22 cellular contexts compared by ENCODE assay signal in genomic region chr3:119329551-119329950, GRCh38. TPM values are rescaled to one million over a fixed set of nuclear protein-coding genes. Genes with fewer than 3 reads are reported as not detected.
DNase-seq lines count a peak whose midpoint lies in the region; ATAC-seq and TF ChIP-seq lines count a peak whose summit lies in the region.
"Had no signal": no experiment of that assay in that cellular context is flagged by ENCODE, and none has a peak within 500 bp of the region (broad histone marks: within the 10 kb centered on the region; RNA-seq: fewer than 3 reads in every experiment).

No MANE protein-coding gene starts in this region.

- H2AK5ac ChIP-seq in neuronal stem cell (ENCODE audit: low read depth, low read length): no peak overlapping the region

- TF ChIP-seq CTCF in cardiac muscle cell (IDR thresholded peaks at IDR 0.05; ENCODE audit: low read depth, low read length) (no peak), heart left ventricle (IDR thresholded peaks at IDR 0.05) (no peak), upper lobe of left lung (IDR thresholded peaks at IDR 0.05) (no peak)

- ATAC-seq in heart left ventricle: no peak
- peak in 1 of 2 donors; percentile 55 for ATAC-seq in upper lobe of left lung (ENCODE audit: low FRiP score in 2 of 2)
- ATAC-seq in T-cell (replicated peaks in 1 of 4): no peak
- no peak for ATAC-seq in GM21786 (IDR thresholded peaks at IDR 0.05; ENCODE audit: unreplicated experiment)
- ATAC-seq: GM12878, left lobe of liver had no signal

- no peaks in the 10 kb centered on the region for H3K27me3 Mint-ChIP-seq in T-cell
- H3K27me3 Mint-ChIP-seq: activated naive CD8-positive, alpha-beta T cell treated with anti-CD3 and anti-CD28 coated beads for 36 hours had no signal

- no peak overlapping the region for H3K23ac ChIP-seq in neuronal stem cell (ENCODE audit: low read depth, low read length, poor library complexity)

- no peak for TF ChIP-seq POLR2A in heart left ventricle (IDR thresholded peaks at IDR 0.05)
- TF ChIP-seq POLR2A in upper lobe of left lung (IDR thresholded peaks at IDR 0.05): no peak

- H3K4me1 ChIP-seq in cardiac muscle cell (ENCODE audit: low read depth) (peaks cover 64% of the 10 kb centered on the region), heart left ventricle (peaks cover 12 to 77% (median 49%) of the 10 kb centered on the region in 12 donors), neuronal stem cell (ENCODE audit: control insufficient read depth in 2 of 2, insufficient read depth in 1 of 2, low read depth in 1 of 2, low read length in 2 of 2) (peaks cover 3 to 7% of the 10 kb centered on the region in 2 donors), upper lobe of left lung (peaks cover 24 to 63% (median 42%) of the 10 kb centered on the region in 4 donors)

- H4K8ac ChIP-seq in neuronal stem cell (ENCODE audit: low read depth, low read length): no peak overlapping the region

- CTCF ChIA-PET in T-cell (lab: Charles Lee): no interaction called here

- H3K27ac Mint-ChIP-seq in T-cell: no peak overlapping the region
- H3K27ac Mint-ChIP-seq: activated naive CD8-positive, alpha-beta T cell treated with anti-CD3 and anti-CD28 coated beads for 36 hours; T-helper 1 cell treated with Interleukin-12 subunit alpha and Interleukin-12 subunit beta and Interleukin-4 antibody, amounts not matched to agents 30 μg/mL and 1 μg/mL, for 36 hours had no signal

- no peak overlapping the region for H3K14ac ChIP-seq in neuronal stem cell (ENCODE audit: low read length)

- H3K79me1 ChIP-seq in neuronal stem cell (ENCODE audit: low read depth, low read length): no peaks in the 10 kb centered on the region

- no peaks in the 10 kb centered on the region for H3K9me3 Mint-ChIP-seq in T-cell
- H3K9me3 Mint-ChIP-seq: activated naive CD8-positive, alpha-beta T cell treated with anti-CD3 and anti-CD28 coated beads for 36 hours; T-helper 1 cell treated with Interleukin-12 subunit alpha and Interleukin-12 subunit beta and Interleukin-4 antibody, amounts not matched to agents 30 μg/mL and 1 μg/mL, for 36 hours had no signal

- no peak overlapping the region for H4K91ac ChIP-seq in neuronal stem cell (ENCODE audit: low read depth, low read length, poor library complexity)

- H3K9me3 ChIP-seq in cardiac muscle cell (ENCODE audit: low read depth) (no peaks in the 10 kb centered on the region), heart left ventricle (no peaks in the 10 kb centered on the region), neuronal stem cell (replicated peaks in 1 of 2; ENCODE audit: control insufficient read depth in 2 of 2, insufficient read depth in 1 of 2, low read depth in 1 of 2, low read length in 2 of 2) (no peaks in the 10 kb centered on the region), upper lobe of left lung (no peaks in the 10 kb centered on the region)
- H3K9me3 ChIP-seq: suprapubic skin had no signal

- H3K18ac ChIP-seq in neuronal stem cell (ENCODE audit: low read length): peak overlapping the region; percentile 42

- H3K27ac ChIP-seq in cardiac muscle cell (peak overlapping the region; percentile 87), heart left ventricle (no peak overlapping the region), neuronal stem cell (replicated peaks; ENCODE audit: low read length) (no peak overlapping the region), upper lobe of left lung (peak overlapping the region; percentile 36 to 67 (median 56))
- H3K27ac ChIP-seq: 22Rv1 had no signal

- peak overlapping the region; percentile 77 for H2AFZ ChIP-seq in neuronal stem cell (ENCODE audit: low read length)

- no peak overlapping the region for H2BK12ac ChIP-seq in neuronal stem cell (ENCODE audit: low read length)

- intact Hi-C loops in heart left ventricle (cut with DNase I) (loop anchor here in 1 of 10 donors (10.0 kb wide), 1 partner anchor 55 kb away; no protein-coding TSS in a partner anchor), head of caudate nucleus (cut with DNase I) (no loop called here)

- no peak overlapping the region for H3K4me3 Mint-ChIP-seq in T-cell
- H3K4me3 Mint-ChIP-seq: activated naive CD8-positive, alpha-beta T cell treated with anti-CD3 and anti-CD28 coated beads for 36 hours; T-helper 1 cell treated with Interleukin-12 subunit alpha and Interleukin-12 subunit beta and Interleukin-4 antibody, amounts not matched to agents 30 μg/mL and 1 μg/mL, for 36 hours had no signal

- peaks cover 4% of the 10 kb centered on the region for H3K36me3 Mint-ChIP-seq in T-cell

- POLR2A ChIA-PET in T-cell (lab: Charles Lee): no interaction called here

- H2BK5ac ChIP-seq in neuronal stem cell (ENCODE audit: low read length): no peak overlapping the region

- H2BK120ac ChIP-seq in neuronal stem cell (ENCODE audit: low read depth, low read length): no peak overlapping the region

- DNase-seq in cardiac muscle cell (ENCODE audit: low read depth in 1 of 2, low spot score in 1 of 2) (no peak), heart left ventricle (no peak), head of caudate nucleus (peak; percentile 40 to 88 (median 70)), neuronal stem cell (ENCODE audit: low spot score) (no peak), upper lobe of left lung (no peak), glomerular visceral epithelial cell (ENCODE audit: extremely low spot score) (no peak), T-cell (no peak)
- DNase-seq: activated CD4-positive, CD25-positive, alpha-beta regulatory T cell; activated naive CD8-positive, alpha-beta T cell treated with anti-CD3 and anti-CD28 coated beads for 36 hours; GDM1; Kasumi-1; NCI-H1092 treated with DMSO at 0.1 percent for 48 hours; NCI-H69; SIG-M5; stimulated activated CD4-positive, alpha-beta T cell treated with anti-CD3 and anti-CD28 coated beads, Interleukin-4, amount 100 ng/mL, for 4 hours had no signal

- H3K4me2 ChIP-seq in neuronal stem cell (ENCODE audit: insufficient read depth, low read length, poor library complexity, severe bottlenecking): no peak overlapping the region

- no peaks in the 10 kb centered on the region for H3K27me3 ChIP-seq in cardiac muscle cell
- H3K27me3 ChIP-seq in heart left ventricle: no peaks in the 10 kb centered on the region
- H3K27me3 ChIP-seq in neuronal stem cell (ENCODE audit: control insufficient read depth in 3 of 3, insufficient read depth in 3 of 3, low read depth in 1 of 3, low read length in 3 of 3): no peaks in the 10 kb centered on the region
- no peaks in the 10 kb centered on the region for H3K27me3 ChIP-seq in upper lobe of left lung
- H3K27me3 ChIP-seq: suprapubic skin had no signal

- TF ChIP-seq EP300 in upper lobe of left lung (IDR thresholded peaks at IDR 0.05): peak in 3 of 4 donors; percentile 73 to 97 (median 94)

- WGBS in heart left ventricle, 4 donors: 81 to 93% (median 91%) methylated on average over 7 of the region's 7 CpGs
- no CpG with 5 or more reads among the region's 7 CpGs for WGBS in neuronal stem cell (ENCODE audit: extremely low coverage in 2 of 2, insufficient read length in 2 of 2, insufficient replicate concordance in 1 of 2), 2 donors
- WGBS in upper lobe of left lung, 2 donors: 50 to 61% methylated on average over 7 of the region's 7 CpGs

- H3K4ac ChIP-seq in neuronal stem cell (ENCODE audit: low read length): no peak overlapping the region

- H3K36me3 ChIP-seq in cardiac muscle cell (no peaks in the 10 kb centered on the region), heart left ventricle (peaks cover 0 to 12% (median 0%) of the 10 kb centered on the region in 9 donors), neuronal stem cell (replicated peaks in 1 of 2; ENCODE audit: control insufficient read depth in 2 of 2, insufficient read depth in 2 of 2, low read length in 2 of 2) (no peaks in the 10 kb centered on the region), upper lobe of left lung (peaks cover 0 to 2% (median 0%) of the 10 kb centered on the region in 4 donors)
- H3K36me3 ChIP-seq: suprapubic skin had no signal

- H3K4me3 ChIP-seq in cardiac muscle cell: no peak overlapping the region
- no peak overlapping the region for H3K4me3 ChIP-seq in heart left ventricle
- no peak overlapping the region for H3K4me3 ChIP-seq in neuronal stem cell (ENCODE audit: low read length in 2 of 2)
- no peak overlapping the region for H3K4me3 ChIP-seq in upper lobe of left lung
- H3K4me3 ChIP-seq: GM12878, skin epidermis, suprapubic skin had no signal

- no peaks in the 10 kb centered on the region for H3K4me1 Mint-ChIP-seq in T-cell

- H2BK15ac ChIP-seq in neuronal stem cell (ENCODE audit: low read length): peak overlapping the region; percentile 28

- H3K9ac ChIP-seq in neuronal stem cell (ENCODE audit: low read depth, low read length, poor library complexity): no peak overlapping the region

RNA-seq across cellular contexts. Expression of gene ARHGAP31, which starts 35.4 kb away (rescaled TPM):
- total RNA-seq in cardiac muscle cell: 59.9 and 60.6 TPM in 2 replicates
- polyA plus RNA-seq in cardiac muscle cell: 23.9 and 28.0 TPM in 2 replicates
- 10 to 100 TPM; 29.8 to 79.1 (median 37.8) TPM for total RNA-seq in heart left ventricle
- polyA plus RNA-seq in heart left ventricle: 10 to 100 TPM; 10.4 to 28.6 TPM
- polyA plus RNA-seq in neuronal stem cell (2013, experiment 1 of 2): 0.50 TPM
- 0.43 TPM for polyA plus RNA-seq in neuronal stem cell (2013, experiment 2 of 2)
- total RNA-seq in upper lobe of left lung: 10 to 100 TPM; 47.1 to 91.0 (median 66.2) TPM
- total RNA-seq in T-cell: 1 to 10 TPM; 2.7 to 5.1 (median 3.4) TPM

Comparison
In these comparisons a context has a peak if more than half of its experiments do, and no peak if none do; other contexts are left out.
1. H3K27ac ChIP-seq: peak in cardiac muscle cell (single experiment) and upper lobe of left lung (4 of 4); none in heart left ventricle (0 of 12) and neuronal stem cell (single experiment).
2. DNase-seq: peak in head of caudate nucleus (42 of 42); none in cardiac muscle cell (0 of 2), heart left ventricle (0 of 5), neuronal stem cell (single experiment), upper lobe of left lung (0 of 2), glomerular visceral epithelial cell (single experiment) and T-cell (0 of 34).